ENCODE assay signal across 8 cellular contexts in genomic region chr13:49976314-49977258, GRCh38.
A peak's percentile ranks its signal among the peaks of the same experiment; 100 is the strongest.
DNase-seq lines count a peak whose midpoint lies in the region; ATAC-seq lines count a peak whose summit lies in the region.

No MANE protein-coding gene starts in this region.

- DNase-seq in DMS79 treated with DMSO at 0.1 percent for 48 hours (lab: John Stamatoyannopoulos, UW): peak; percentile 34
- peak; percentile 61 for DNase-seq in HCEC 1CT
- DNase-seq in NCI-H2227 (lab: John Stamatoyannopoulos, UW; ENCODE audit: unreplicated experiment): peak; percentile 69
- peak; percentile 68 for DNase-seq in activated CD4-positive, alpha-beta T cell treated with anti-CD3 and anti-CD28 coated beads for 1 hour
- peak; percentile 86 for DNase-seq in cerebellar cortex (ENCODE audit: low spot score)
- DNase-seq in left kidney (ENCODE audit: low read depth, low spot score): peak; percentile 87
- peak; percentile 67 to 74 for DNase-seq in stimulated activated CD4-positive, alpha-beta T cell treated with anti-CD3 and anti-CD28 coated beads, Interleukin-4, amount 100 ng/mL, for 4 hours

- no peak for ATAC-seq in HG02763 (IDR thresholded peaks at IDR 0.05; ENCODE audit: unreplicated experiment)

Comparison
In these comparisons a context has a peak if more than half of its experiments do, and no peak if none do; other contexts are left out.
1. DNase-seq: peak in every context shown above with its lines; median percentile 87 in left kidney; 86 in cerebellar cortex; 70 in stimulated activated CD4-positive, alpha-beta T cell treated with anti-CD3 and anti-CD28 coated beads, Interleukin-4, amount 100 ng/mL, for 4 hours; 69 in NCI-H2227; 68 in activated CD4-positive, alpha-beta T cell treated with anti-CD3 and anti-CD28 coated beads for 1 hour; 61 in HCEC 1CT; 34 in DMS79 treated with DMSO at 0.1 percent for 48 hours.